Comparison of ENCODE assay signal across 31 cellular contexts in the genomic region with DNA sequence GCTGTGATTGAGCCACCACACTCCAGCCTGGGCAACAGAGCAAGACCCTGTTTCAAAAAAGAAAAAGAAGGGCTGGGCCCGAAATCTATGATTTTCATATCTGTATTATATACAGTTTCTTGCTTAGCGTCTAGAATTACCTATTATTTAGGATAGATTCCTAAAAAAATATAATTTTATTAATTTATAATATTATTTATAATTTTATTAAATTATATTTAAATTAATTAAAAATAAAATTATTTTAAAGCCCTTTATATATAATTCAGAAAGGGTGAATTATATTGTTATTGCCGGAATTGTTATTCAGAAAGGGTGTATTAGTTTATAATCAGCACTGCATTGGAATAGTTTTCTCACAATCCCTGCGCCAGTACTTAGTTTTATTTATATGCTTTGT. TPM values are rescaled to one million over a fixed set of nuclear protein-coding genes. Genes with fewer than 3 reads are reported as not detected.
"Had no signal": no experiment of that assay in that cellular context is flagged by ENCODE, and none has a peak within 500 bp of the region (broad histone marks: within the 10 kb centered on the region; RNA-seq: fewer than 3 reads in every experiment).

No MANE protein-coding gene starts in this region.

- H3K36me3 ChIP-seq: MG63 had no signal

- H3K9me3 ChIP-seq: MG63 had no signal

- H3K4me3 ChIP-seq: MG63, PC-9 had no signal

- DNase-seq: activated B cell treated with CpG ODN at 0.5 μM for 24 hours; activated CD4-positive, alpha-beta memory T cell treated with anti-CD3 and anti-CD28 coated beads for 36 hours; activated CD4-positive, alpha-beta T cell treated with anti-CD3 and anti-CD28 coated beads for 4 hours; activated CD4-positive, alpha-beta T cell treated with anti-CD3 and anti-CD28 coated beads, Interleukin-2, amount 50 U/mL, for 1 hour; activated CD4-positive, CD25-positive, alpha-beta regulatory T cell treated with anti-CD3 and anti-CD28 coated beads, Interleukin-2, amount 50 U/mL, for 72 hours; activated CD8-positive, alpha-beta memory T cell treated with anti-CD3 and anti-CD28 coated beads for 24 hours; activated CD8-positive, alpha-beta memory T cell treated with anti-CD3 and anti-CD28 coated beads, Interleukin-2, amount 10 ng/mL, durations not matched to agents 7 days and 5 days; activated CD8-positive, alpha-beta memory T cell treated with anti-CD3 and anti-CD28 coated beads, Interleukin-2, amount 50 U/mL, for 48 hours; activated effector memory CD4-positive, alpha-beta T cell treated with Interleukin-2 at 50 U/mL for 16 hours; activated naive CD4-positive, alpha-beta T cell treated with anti-CD3 and anti-CD28 coated beads, Interleukin-2, amount 10 ng/mL, durations not matched to agents 7 days and 5 days; activated naive CD8-positive, alpha-beta T cell treated with anti-CD3 and anti-CD28 coated beads, Interleukin-2, amount 50 U/mL, for 24 hours; activated T-cell treated with anti-CD3 and anti-CD28 coated beads, Interleukin-2, amount 50 U/mL, for 48 hours; anterior cingulate cortex; caudate nucleus; Kasumi-1; KG1; MG63; NCI-H1048; NCI-H1105 treated with DMSO at 0.1 percent for 48 hours; NCI-H1436; NCI-H1694 treated with DMSO at 0.1 percent for 48 hours; NCI-H2029; NCI-H345; NCI-H524 treated with DMSO at 0.1 percent for 48 hours; PC-9; Right ventricle myocardium superior; T1000 had no signal

- H3K27ac ChIP-seq: PC-9 had no signal

- FAIRE-seq: bronchial epithelial cell had no signal

- H3K27me3 ChIP-seq: MG63 had no signal

RNA-seq across cellular contexts. Expression of a gene that starts 14.5 kb away (rescaled TPM):
- total RNA-seq: activated CD4-positive, alpha-beta memory T cell treated with anti-CD3 and anti-CD28 coated beads for 36 hours; OCI-LY7; T-helper 1 cell treated with Interleukin-12 subunit alpha and Interleukin-12 subunit beta and Interleukin-4 antibody, amounts not matched to agents 30 ng/mL and 1 ng/mL, for 36 hours; T-helper 2 cell treated with Interferon-gamma antibody and Interleukin-4, amounts not matched to agents 100 ng/mL and 5 ng/mL, for 36 hours had no signal
